In the genomic region with DNA sequence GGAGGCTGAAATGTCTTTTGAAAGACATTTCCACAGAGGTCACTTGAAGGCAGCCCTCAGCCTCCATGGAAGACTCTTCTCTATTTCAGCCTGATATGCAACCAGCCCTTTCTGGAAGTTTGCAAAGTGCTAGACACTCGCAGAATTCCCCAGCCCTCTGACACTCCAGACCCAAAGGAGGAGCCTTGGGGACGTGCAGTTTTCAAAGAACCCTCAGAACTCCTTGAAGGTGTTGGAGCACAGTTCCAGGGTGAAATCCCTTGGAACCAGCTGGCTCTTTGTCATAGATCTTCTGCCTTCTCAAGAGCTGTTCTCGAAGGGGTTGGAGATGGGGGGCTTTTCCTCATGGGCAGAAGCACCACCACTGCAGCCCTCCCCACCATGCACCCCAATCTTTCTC, we compare ENCODE assay signal across 9 cellular contexts. TPM values are rescaled to one million over a fixed set of nuclear protein-coding genes. Genes with fewer than 3 reads are reported as not detected.
"Had no signal": no experiment of that assay in that cellular context is flagged by ENCODE, and none has a peak within 500 bp of the region (broad histone marks: within the 10 kb centered on the region; RNA-seq: fewer than 3 reads in every experiment).

No MANE protein-coding gene starts in this region.

- H3K4me2 ChIP-seq: GM23338 had no signal

- H3K27ac ChIP-seq: HL-60 had no signal

- H3K4me3 Mint-ChIP-seq: GM23338, HFFc6, IgD-negative memory B cell had no signal

- H3K27ac Mint-ChIP-seq: GM23338, HFFc6, IgD-negative memory B cell had no signal

- H3K4me1 ChIP-seq: HAP-1 had no signal

- H3K36me3 Mint-ChIP-seq: IgD-negative memory B cell had no signal

- ATAC-seq: GM23338, HCT116, HepG2 had no signal

- H2AFZ ChIP-seq: GM23338 had no signal

- H3K9me3 Mint-ChIP-seq: GM23338 had no signal

- H3K4me1 Mint-ChIP-seq: IgD-negative memory B cell had no signal

- H3K4me3 ChIP-seq: GM23338, HAP-1 had no signal

- DNase-seq: HFFc6 had no signal

- H3K36me3 ChIP-seq: HAP-1 had no signal

- H3K9me3 ChIP-seq: HAP-1 had no signal

RNA-seq across cellular contexts. Expression of a gene that starts 19.6 kb away (rescaled TPM):
- total RNA-seq: GM23338, H1, HepG2, HFFc6, HT1080 had no signal
